In the genomic region with DNA sequence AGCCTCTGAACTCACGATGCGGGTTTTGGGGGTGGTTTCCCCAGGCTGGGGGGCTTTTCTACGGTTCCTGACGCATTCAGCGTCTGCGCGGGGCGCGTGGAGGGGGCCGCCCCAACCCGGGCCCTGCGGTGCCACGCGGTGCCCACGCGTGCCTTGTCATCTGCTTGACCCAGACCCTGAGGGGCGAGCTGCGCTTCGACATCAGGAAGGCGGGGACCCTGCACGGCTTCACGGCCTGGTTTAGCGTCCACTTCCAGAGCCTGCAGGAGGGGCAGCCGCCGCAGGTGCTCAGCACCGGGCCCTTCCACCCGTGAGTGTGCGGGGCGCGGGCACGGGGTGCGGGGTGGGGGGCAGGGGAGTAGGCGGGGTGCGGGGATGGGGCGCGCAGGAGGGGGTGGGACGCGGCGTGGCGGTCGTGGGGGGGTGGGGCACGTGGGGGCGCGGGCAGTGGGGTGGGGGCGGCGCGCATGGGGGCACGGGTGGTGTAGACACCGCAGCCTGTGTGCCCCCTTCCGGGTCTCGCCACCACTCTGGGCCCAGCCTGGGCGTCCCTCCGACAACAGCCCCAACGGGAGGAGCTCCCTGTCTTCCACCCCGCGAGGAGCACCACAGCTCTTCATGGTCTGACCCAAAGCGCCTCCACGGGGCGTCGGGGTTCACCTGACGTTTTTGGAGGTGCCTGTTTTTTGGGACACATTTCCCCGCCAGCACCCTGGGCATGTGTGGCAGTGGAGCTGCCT, we compare ENCODE assay signal across 10 cellular contexts. TPM values are rescaled to one million over a fixed set of nuclear protein-coding genes. Genes with fewer than 3 reads are reported as not detected.
A peak's percentile ranks its signal among the peaks of the same experiment; 100 is the strongest.
DNase-seq lines count a peak whose midpoint lies in the region; ATAC-seq, FAIRE-seq and TF ChIP-seq lines count a peak whose summit lies in the region.
"Had no signal": no experiment of that assay in that cellular context is flagged by ENCODE, and none has a peak within 500 bp of the region (broad histone marks: within the 10 kb centered on the region; RNA-seq: fewer than 3 reads in every experiment).

No MANE protein-coding gene starts in this region.

- H2AK5ac ChIP-seq in H1 (ENCODE audit: low read depth, low read length) = no peak overlapping the region

- TF ChIP-seq RAD21 in H1 (IDR thresholded peaks at IDR 0.05 in 1 of 2, conservative IDR thresholded peaks at IDR 0.05 in 1 of 2; ENCODE audit: low read depth in 2 of 2, low read length in 2 of 2) = no peak

- peaks cover 2% of the 10 kb centered on the region for H3K9me3 Mint-ChIP-seq in activated naive CD4-positive, alpha-beta T cell treated with anti-CD3 and anti-CD28 coated beads, Interleukin-2, amount 10 ng/mL, durations not matched to agents 7 days and 5 days
- H3K9me3 Mint-ChIP-seq in naive thymus-derived CD8-positive, alpha-beta T cell = peaks cover 0 to 5% (median 2%) of the 10 kb centered on the region in 9 donors

- H3K4me3 Mint-ChIP-seq in activated naive CD4-positive, alpha-beta T cell treated with anti-CD3 and anti-CD28 coated beads, Interleukin-2, amount 10 ng/mL, durations not matched to agents 7 days and 5 days = peak overlapping the region; percentile 21
- peak overlapping the region in 9 of 10 donors; percentile 30 to 77 (median 56) for H3K4me3 Mint-ChIP-seq in naive thymus-derived CD8-positive, alpha-beta T cell

- H3K36me3 ChIP-seq in H1 (ENCODE audit: control insufficient read depth in 2 of 4, insufficient read depth in 4 of 4, low read length in 3 of 4) = peaks cover 0 to 5% (median 0%) of the 10 kb centered on the region in 4 experiments; a peak in 2 of 8 replicates
- no peaks in the 10 kb centered on the region for H3K36me3 ChIP-seq in uterus

- H4K5ac ChIP-seq in H1 (ENCODE audit: insufficient read length, low read depth, low read length) = no peak overlapping the region

- TF ChIP-seq CTCF in H1 (IDR thresholded peaks at IDR 0.05; ENCODE audit: control extremely low read depth in 1 of 3, insufficient read depth in 1 of 3, low read depth in 1 of 3, low read length in 3 of 3) (no peak), uterus (IDR thresholded peaks at IDR 0.05) (no peak)

- no peak for DNase-seq in activated naive CD4-positive, alpha-beta T cell treated with anti-CD3 and anti-CD28 coated beads, Interleukin-2, amount 10 ng/mL, durations not matched to agents 7 days and 5 days
- no peak for DNase-seq in activated naive CD4-positive, alpha-beta T cell (lab: John Stamatoyannopoulos, UW)
- DNase-seq in H1 (ENCODE audit: low read depth in 1 of 2, low spot score in 2 of 2) (no peak), uterus (no peak), HCEC 1CT (no peak), HUDEP-2 (lab: John Stamatoyannopoulos, UW; ENCODE audit: unreplicated experiment in 76 of 76) (no peak)
- DNase-seq in naive thymus-derived CD8-positive, alpha-beta T cell = peak in 1 of 10 donors; percentile 33
- DNase-seq in NK-92 treated with Interleukin-12 subunit alpha and Interleukin-12 subunit beta, amount 100 ng/mL, for 24 hours (lab: John Stamatoyannopoulos, UW) = no peak

- no peak overlapping the region for H3K56ac ChIP-seq in H1 (replicated peaks; ENCODE audit: insufficient read length, low read depth, low read length)

- 58% methylated on average over 35 of the region's 62 CpGs; no CpG with 5 or more reads in 1 of the 2 experiments for WGBS in H1 (ENCODE audit: extremely low coverage in 1 of 2, insufficient coverage in 1 of 2, insufficient read length in 1 of 2, insufficient replicate concordance in 2 of 2, low coverage in 1 of 2, low lambda C conversion rate in 2 of 2, missing lambda C conversion rate in 1 of 2), 2 experiments

- no peak for TF ChIP-seq POLR2A in H1 (IDR thresholded peaks at IDR 0.05; ENCODE audit: control extremely low read depth in 1 of 2, low read depth in 2 of 2, low read length in 2 of 2)
- no peak for TF ChIP-seq POLR2A in uterus (IDR thresholded peaks at IDR 0.05)

- no peak overlapping the region for H4K91ac ChIP-seq in H1 (replicated peaks; ENCODE audit: insufficient read length, low read length)

- H3K27ac Mint-ChIP-seq in activated naive CD4-positive, alpha-beta T cell treated with anti-CD3 and anti-CD28 coated beads, Interleukin-2, amount 10 ng/mL, durations not matched to agents 7 days and 5 days = no peak overlapping the region
- H3K27ac Mint-ChIP-seq in naive thymus-derived CD8-positive, alpha-beta T cell = peak overlapping the region in 3 of 10 donors; percentile 65 to 75 (median 69)

- peak overlapping the region; percentile 60 to 77 for H3K4me2 ChIP-seq in H1 (ENCODE audit: insufficient read depth in 1 of 2, low read depth in 2 of 2, low read length in 2 of 2)

- H2BK15ac ChIP-seq in H1 (ENCODE audit: low read length) = no peak overlapping the region

- no peaks in the 10 kb centered on the region for H3K79me2 ChIP-seq in H1 (ENCODE audit: control insufficient read depth in 1 of 2, insufficient read depth in 2 of 2, low read length in 2 of 2)

- peaks cover 13% of the 10 kb centered on the region for H3K4me1 Mint-ChIP-seq in activated naive CD4-positive, alpha-beta T cell treated with anti-CD3 and anti-CD28 coated beads, Interleukin-2, amount 10 ng/mL, durations not matched to agents 7 days and 5 days
- peaks cover 21 to 57% (median 41%) of the 10 kb centered on the region in 4 donors for H3K4me1 Mint-ChIP-seq in naive thymus-derived CD8-positive, alpha-beta T cell

- H3K14ac ChIP-seq in H1 (ENCODE audit: insufficient read length) = no peak overlapping the region

- H3K9me3 ChIP-seq in H1 (ENCODE audit: insufficient read depth in 2 of 2, low read depth in 1 of 2, low read length in 1 of 2) (no peaks in the 10 kb centered on the region), uterus (no peaks in the 10 kb centered on the region)
- H3K9me3 ChIP-seq: pancreas had no signal

- no peak for FAIRE-seq in H1 (lab: Jason Lieb, UNC)
- FAIRE-seq: bronchial epithelial cell, pancreas had no signal

- no peak overlapping the region for H3K23ac ChIP-seq in H1 (ENCODE audit: insufficient read length)

- H4K20me1 ChIP-seq in H1 (replicated peaks in 1 of 2; ENCODE audit: control insufficient read depth in 1 of 2, insufficient read depth in 2 of 2, low read length in 2 of 2) = peaks cover 0 to 5% of the 10 kb centered on the region in 2 experiments

- H3K4me3 ChIP-seq in H1 (ENCODE audit: extremely low read depth in 1 of 4, insufficient read depth in 2 of 4, low read depth in 3 of 4, low read length in 4 of 4) = peak overlapping the region in 3 of 4 experiments; percentile 31 to 51 (median 32); a peak in 4 of 8 replicates
- peak overlapping the region; percentile 24 to 28 for H3K4me3 ChIP-seq in uterus

- peaks cover 35% of the 10 kb centered on the region for H3K36me3 Mint-ChIP-seq in activated naive CD4-positive, alpha-beta T cell treated with anti-CD3 and anti-CD28 coated beads, Interleukin-2, amount 10 ng/mL, durations not matched to agents 7 days and 5 days
- peaks cover 8 to 56% (median 38%) of the 10 kb centered on the region in 3 donors for H3K36me3 Mint-ChIP-seq in naive thymus-derived CD8-positive, alpha-beta T cell

- H3K4ac ChIP-seq in H1 (replicated peaks; ENCODE audit: insufficient read length, low read depth, low read length) = peak overlapping the region; percentile 21

- H3K4me1 ChIP-seq in H1 (replicated peaks in 1 of 4; ENCODE audit: control insufficient read depth in 3 of 4, insufficient read depth in 4 of 4, low read length in 3 of 4) = no peaks in the 10 kb centered on the region; a peak in 1 of 7 replicates
- H3K4me1 ChIP-seq in uterus = no peaks in the 10 kb centered on the region
- H3K4me1 ChIP-seq: pancreas had no signal

- H3K27ac ChIP-seq in H1 (ENCODE audit: low read depth, low read length) (no peak overlapping the region), uterus (peak overlapping the region; percentile 49)
- H3K27ac ChIP-seq: pancreas had no signal

- peak overlapping the region; percentile 51; the same call in 1 of the 2 replicates for H3K18ac ChIP-seq in H1 (ENCODE audit: extremely low read depth, low read length)

- no peak overlapping the region; the same call in 1 of the 2 replicates for H2BK5ac ChIP-seq in H1 (ENCODE audit: low read depth, low read length)

- POLR2A ChIA-PET in H1 (lab: Charles Lee; ENCODE audit: partially characterized antibody) = interaction anchor here (1.2 kb wide), 1 partner anchor 26 kb away, joined by 3 read pairs; a partner anchor contains a TSS
- POLR2A ChIA-PET in naive thymus-derived CD8-positive, alpha-beta T cell (lab: Charles Lee) = interaction anchor here (0.8 to 1.4 kb wide), 4 partner anchors 8 to 100 kb away, joined by 3 to 4 read pairs (median 4); no protein-coding TSS in a partner anchor

- peak; percentile 36 to 49 for ATAC-seq in naive thymus-derived CD8-positive, alpha-beta T cell

- H3K23me2 ChIP-seq in H1 (ENCODE audit: low read depth, low read length) = no peaks in the 10 kb centered on the region; the same call in 1 of the 2 replicates

- no peak overlapping the region for H3K9ac ChIP-seq in H1 (replicated peaks in 1 of 4; ENCODE audit: extremely low read depth in 1 of 4, low read depth in 3 of 4, low read length in 3 of 4)

- H3K27me3 Mint-ChIP-seq in activated naive CD4-positive, alpha-beta T cell treated with anti-CD3 and anti-CD28 coated beads, Interleukin-2, amount 10 ng/mL, durations not matched to agents 7 days and 5 days = peaks cover 4% of the 10 kb centered on the region
- no peaks in the 10 kb centered on the region for H3K27me3 Mint-ChIP-seq in naive thymus-derived CD8-positive, alpha-beta T cell

- H2BK20ac ChIP-seq in H1 (ENCODE audit: low read length) = no peak overlapping the region

- peak overlapping the region; percentile 92 for H4K8ac ChIP-seq in H1 (ENCODE audit: extremely low read depth, insufficient read depth, low read length)

- H3K27me3 ChIP-seq in H1 (replicated peaks in 1 of 4; ENCODE audit: control insufficient read depth in 3 of 4, extremely low read depth in 1 of 4, insufficient read depth in 3 of 4, low read length in 3 of 4) (peaks cover 0 to 2% (median 0%) of the 10 kb centered on the region in 4 experiments; a peak in 1 of 7 replicates), uterus (no peaks in the 10 kb centered on the region)

- no peak overlapping the region for H2BK12ac ChIP-seq in H1 (ENCODE audit: low read depth, low read length)

- no peak for TF ChIP-seq EP300 in H1 (IDR thresholded peaks at IDR 0.05; ENCODE audit: borderline replicate concordance in 1 of 2, low read depth in 2 of 2, low read length in 2 of 2)

- no peak overlapping the region for H2BK120ac ChIP-seq in H1 (replicated peaks; ENCODE audit: low read depth, low read length)

- intact Hi-C loops in uterus (cut with DNase I; ENCODE audit: low total_unique reads) = no loop called here

- CTCF ChIA-PET in activated naive CD4-positive, alpha-beta T cell treated with anti-CD3 and anti-CD28 coated beads, Interleukin-2, amount 10 ng/mL, durations not matched to agents 7 days and 5 days (lab: Charles Lee) = interaction anchor here (0.8 kb wide), 1 partner anchor 24 kb away, joined by 3 read pairs; no protein-coding TSS in a partner anchor
- CTCF ChIA-PET in H1 (lab: Charles Lee; ENCODE audit: partially characterized antibody) = interaction anchor here (0.6 to 1.1 kb wide), 5 partner anchors 8 to 130 kb away, joined by 3 to 5 read pairs (median 3); no protein-coding TSS in a partner anchor

- H3K79me1 ChIP-seq in H1 (ENCODE audit: low read depth, low read length) = no peaks in the 10 kb centered on the region; the same call in 1 of the 2 replicates

- H2AFZ ChIP-seq in H1 (ENCODE audit: low read length) = peak overlapping the region; percentile 62; the same call in 1 of the 2 replicates

RNA-seq across cellular contexts. Expression of a gene that starts 26.3 kb away (rescaled TPM):
- total RNA-seq in H1 (2021; fragmentation: NEBNext Ultra II Directional; extraction: Animal tissue kit (Norgen Biotek cat#: 25700)) = 45.8 and 47.2 TPM in 2 replicates
- 59.2 and 72.2 TPM in 2 replicates for polyA plus RNA-seq in H1 (2011; rRNA removed)
- polyA plus RNA-seq in H1 (2011; cell fraction: cytosol; rRNA removed) = 80.9 TPM
- polyA plus RNA-seq in H1 (2011; cell fraction: nucleus; rRNA removed) = 94.3 TPM
- 48.7 to 64.9 TPM (median 59.2 TPM) in 4 replicates for polyA plus RNA-seq in H1 (2012, experiment 1 of 2)
- 20.8 TPM for polyA plus RNA-seq in H1 (2012, experiment 2 of 2)
- 27.6 TPM for polyA plus RNA-seq in H1 (2013, experiment 1 of 2)
- 27.7 TPM for polyA plus RNA-seq in H1 (2013, experiment 2 of 2)
- 55.1 and 56.6 TPM in 2 replicates for polyA minus RNA-seq in H1 (2011; rRNA and poly(A)+ RNA removed)
- polyA minus RNA-seq in H1 (2011; cell fraction: cytosol; rRNA and poly(A)+ RNA removed) = 16.7 TPM
- 34.1 TPM for polyA minus RNA-seq in H1 (2011; cell fraction: nucleus; rRNA and poly(A)+ RNA removed)
- total RNA-seq in naive thymus-derived CD8-positive, alpha-beta T cell = 100 to 1,000 TPM; 369 to 376 TPM
- polyA plus RNA-seq in naive thymus-derived CD8-positive, alpha-beta T cell = 100 to 1,000 TPM; 358 to 485 (median 396) TPM
- 100 to 1,000 TPM in 1 of 4 donors, 10 to 100 TPM in 3; 45.6 to 171 (median 76.4) TPM for total RNA-seq in uterus

RNA-seq across cellular contexts. Expression of a gene that starts 56.9 kb away (rescaled TPM):
- 0.38 and 0.69 TPM in 2 replicates for total RNA-seq in H1 (2021; fragmentation: NEBNext Ultra II Directional; extraction: Animal tissue kit (Norgen Biotek cat#: 25700))
- polyA plus RNA-seq in H1 (2011; rRNA removed) = 0.36 and 0.47 TPM in 2 replicates
- 0.66 TPM for polyA plus RNA-seq in H1 (2011; cell fraction: cytosol; rRNA removed)
- 0.19 TPM for polyA plus RNA-seq in H1 (2011; cell fraction: nucleus; rRNA removed)
- 0.23 to 1.3 TPM (median 0.77 TPM) in 4 replicates for polyA plus RNA-seq in H1 (2012, experiment 1 of 2)
- not detected for polyA plus RNA-seq in H1 (2012, experiment 2 of 2)
- 0.63 TPM for polyA plus RNA-seq in H1 (2013, experiment 1 of 2)
- 0.55 TPM for polyA plus RNA-seq in H1 (2013, experiment 2 of 2)
- polyA minus RNA-seq in H1 (2011; rRNA and poly(A)+ RNA removed) = 0.38 TPM in 1 of 2 replicates, not detected in the other
- not detected for polyA minus RNA-seq in H1 (2011; cell fraction: cytosol; rRNA and poly(A)+ RNA removed)
- 0.80 TPM for polyA minus RNA-seq in H1 (2011; cell fraction: nucleus; rRNA and poly(A)+ RNA removed)
- 10 to 100 TPM; 73.4 to 73.5 TPM for total RNA-seq in naive thymus-derived CD8-positive, alpha-beta T cell
- polyA plus RNA-seq in naive thymus-derived CD8-positive, alpha-beta T cell = 100 to 1,000 TPM in 2 of 3 donors, 10 to 100 TPM in 1; 92.4 to 271 (median 227) TPM
- total RNA-seq in uterus = 10 to 100 TPM in 1 of 4 donors, 1 to 10 TPM in 1, not detected in 2; 1.8 to 18.2 TPM
- total RNA-seq: bronchial epithelial cell had no signal
